In genomic region chr19:15454371-15454800, GRCh38 we compare ENCODE assay signal across 1 cellular context.
TF ChIP-seq lines count a peak whose summit lies in the region.

No MANE protein-coding gene starts in this region.

TF ChIP-seq in IMR-90, 13 proteins besides CTCF, POLR2A, EP300 and RAD21:
- no peak for TF ChIP-seq MAZ (IDR thresholded peaks at IDR 0.05; ENCODE audit: borderline replicate concordance, low read depth, low read length)
- TF ChIP-seq RFX5 (IDR thresholded peaks at IDR 0.05; ENCODE audit: low read depth, low read length): no peak
- no peak for TF ChIP-seq ELK1 (IDR thresholded peaks at IDR 0.05; ENCODE audit: borderline replicate concordance, low read depth, low read length)
- TF ChIP-seq FOS (IDR thresholded peaks at IDR 0.05; ENCODE audit: low read depth, low read length): no peak
